22 cellular contexts compared by ENCODE assay signal in genomic region chr16:1548727-1549126, GRCh38. TPM values are rescaled to one million over a fixed set of nuclear protein-coding genes. Genes with fewer than 3 reads are reported as not detected.
DNase-seq lines count a peak whose midpoint lies in the region; ATAC-seq and TF ChIP-seq lines count a peak whose summit lies in the region.
"Had no signal": no experiment of that assay in that cellular context is flagged by ENCODE, and none has a peak within 500 bp of the region (broad histone marks: within the 10 kb centered on the region; RNA-seq: fewer than 3 reads in every experiment).

No MANE protein-coding gene starts in this region.

- TF ChIP-seq POLR2A in gastroesophageal sphincter (IDR thresholded peaks at IDR 0.05): no peak
- no peak for TF ChIP-seq POLR2A in stomach (IDR thresholded peaks at IDR 0.05)

- no peaks in the 10 kb centered on the region for H3K9me3 Mint-ChIP-seq in activated naive CD8-positive, alpha-beta T cell treated with anti-CD3 and anti-CD28 coated beads for 36 hours
- no peaks in the 10 kb centered on the region for H3K9me3 Mint-ChIP-seq in activated CD8-positive, alpha-beta T cell treated with anti-CD3 and anti-CD28 coated beads, Interleukin-2, amount 10 ng/mL, durations not matched to agents 7 days and 5 days (ENCODE audit: insufficient read depth)
- no peaks in the 10 kb centered on the region for H3K9me3 Mint-ChIP-seq in activated CD8-positive, alpha-beta memory T cell treated with anti-CD3 and anti-CD28 coated beads, Interleukin-2, amount 10 ng/mL, durations not matched to agents 7 days and 5 days (ENCODE audit: low read depth)
- H3K9me3 Mint-ChIP-seq: activated naive CD8-positive, alpha-beta T cell treated with anti-CD3 and anti-CD28 coated beads, Interleukin-2, amount 10 ng/mL, durations not matched to agents 7 days and 5 days; GM23338; naive thymus-derived CD8-positive, alpha-beta T cell; T-helper 1 cell treated with Interleukin-12 subunit alpha and Interleukin-12 subunit beta and Interleukin-4 antibody, amounts not matched to agents 30 μg/mL and 1 μg/mL, for 36 hours had no signal

- H3K27ac ChIP-seq in gastroesophageal sphincter: peak overlapping the region in 3 of 4 donors; percentile 88 to 92 (median 90)
- peak overlapping the region in 4 of 5 donors; percentile 25 to 88 (median 57) for H3K27ac ChIP-seq in stomach
- H3K27ac ChIP-seq: BLaER1 treated with 17β-estradiol and CSF1 and Interleukin-3, amounts not matched to agents 10 nM and 100 nM; hepatocyte had no signal

- POLR2A ChIA-PET in activated CD8-positive, alpha-beta T cell treated with anti-CD3 and anti-CD28 coated beads, Interleukin-2, amount 10 ng/mL, durations not matched to agents 7 days and 5 days (lab: Charles Lee): no interaction called here

- WGBS in gastroesophageal sphincter (ENCODE audit: low coverage in 1 of 2), 2 donors: 69 to 80% methylated on average over 10 to 12 of the region's 23 CpGs
- WGBS in stomach, 5 donors: 84 to 91% (median 91%) methylated on average over 17 to 23 of the region's 23 CpGs

- H3K36me3 ChIP-seq in gastroesophageal sphincter (peaks cover 0 to 66% of the 10 kb centered on the region in 2 donors), stomach (peaks cover 3 to 71% (median 51%) of the 10 kb centered on the region in 4 donors)

- TF ChIP-seq EP300 in gastroesophageal sphincter (IDR thresholded peaks at IDR 0.05) (no peak), stomach (IDR thresholded peaks at IDR 0.05) (no peak)

- ATAC-seq in gastroesophageal sphincter: no peak
- ATAC-seq in activated CD8-positive, alpha-beta T cell treated with anti-CD3 and anti-CD28 coated beads, Interleukin-2, amount 10 ng/mL, durations not matched to agents 7 days and 5 days: no peak
- no peak for ATAC-seq in activated CD8-positive, alpha-beta memory T cell treated with anti-CD3 and anti-CD28 coated beads, Interleukin-2, amount 10 ng/mL, durations not matched to agents 7 days and 5 days
- ATAC-seq: activated CD4-positive, CD25-positive, alpha-beta regulatory T cell treated with anti-CD3 and anti-CD28 coated beads, Interleukin-2, amount 50 U/mL, for 24 hours; GM23338; naive thymus-derived CD8-positive, alpha-beta T cell had no signal

- H3K27me3 ChIP-seq in gastroesophageal sphincter: no peaks in the 10 kb centered on the region
- H3K27me3 ChIP-seq in stomach: no peaks in the 10 kb centered on the region
- H3K27me3 ChIP-seq: BLaER1 treated with 17β-estradiol and CSF1 and Interleukin-3, amounts not matched to agents 10 nM and 100 nM; hepatocyte had no signal

- intact Hi-C loops in stomach (cut with DNase I; ENCODE audit: low total_unique reads): no loop called here

- no peaks in the 10 kb centered on the region for H3K27me3 Mint-ChIP-seq in activated naive CD8-positive, alpha-beta T cell treated with anti-CD3 and anti-CD28 coated beads for 36 hours
- H3K27me3 Mint-ChIP-seq in activated CD8-positive, alpha-beta T cell treated with anti-CD3 and anti-CD28 coated beads, Interleukin-2, amount 10 ng/mL, durations not matched to agents 7 days and 5 days (ENCODE audit: low read depth): no peaks in the 10 kb centered on the region
- no peaks in the 10 kb centered on the region for H3K27me3 Mint-ChIP-seq in activated CD8-positive, alpha-beta memory T cell treated with anti-CD3 and anti-CD28 coated beads, Interleukin-2, amount 10 ng/mL, durations not matched to agents 7 days and 5 days
- H3K27me3 Mint-ChIP-seq: activated naive CD8-positive, alpha-beta T cell treated with anti-CD3 and anti-CD28 coated beads, Interleukin-2, amount 10 ng/mL, durations not matched to agents 7 days and 5 days; naive thymus-derived CD8-positive, alpha-beta T cell had no signal

- no peak for TF ChIP-seq CTCF in LNCaP clone FGC (IDR thresholded peaks at IDR 0.05; ENCODE audit: control insufficient read depth, extremely low read depth, insufficient read depth)
- no peak for TF ChIP-seq CTCF in gastroesophageal sphincter (IDR thresholded peaks at IDR 0.05)
- TF ChIP-seq CTCF in stomach (IDR thresholded peaks at IDR 0.05): no peak

- no peak overlapping the region for H3K4me3 Mint-ChIP-seq in activated naive CD8-positive, alpha-beta T cell treated with anti-CD3 and anti-CD28 coated beads for 36 hours
- H3K4me3 Mint-ChIP-seq in activated CD8-positive, alpha-beta T cell treated with anti-CD3 and anti-CD28 coated beads, Interleukin-2, amount 10 ng/mL, durations not matched to agents 7 days and 5 days: no peak overlapping the region
- H3K4me3 Mint-ChIP-seq in activated CD8-positive, alpha-beta memory T cell treated with anti-CD3 and anti-CD28 coated beads, Interleukin-2, amount 10 ng/mL, durations not matched to agents 7 days and 5 days: no peak overlapping the region
- H3K4me3 Mint-ChIP-seq: activated naive CD8-positive, alpha-beta T cell treated with anti-CD3 and anti-CD28 coated beads, Interleukin-2, amount 10 ng/mL, durations not matched to agents 7 days and 5 days; GM23338; T-helper 1 cell treated with Interleukin-12 subunit alpha and Interleukin-12 subunit beta and Interleukin-4 antibody, amounts not matched to agents 30 μg/mL and 1 μg/mL, for 36 hours had no signal

- peak overlapping the region; percentile 77 for H3K27ac Mint-ChIP-seq in activated naive CD8-positive, alpha-beta T cell treated with anti-CD3 and anti-CD28 coated beads for 36 hours
- no peak overlapping the region for H3K27ac Mint-ChIP-seq in activated CD8-positive, alpha-beta T cell treated with anti-CD3 and anti-CD28 coated beads, Interleukin-2, amount 10 ng/mL, durations not matched to agents 7 days and 5 days
- no peak overlapping the region for H3K27ac Mint-ChIP-seq in activated CD8-positive, alpha-beta memory T cell treated with anti-CD3 and anti-CD28 coated beads, Interleukin-2, amount 10 ng/mL, durations not matched to agents 7 days and 5 days
- H3K27ac Mint-ChIP-seq: activated naive CD8-positive, alpha-beta T cell treated with anti-CD3 and anti-CD28 coated beads, Interleukin-2, amount 10 ng/mL, durations not matched to agents 7 days and 5 days; GM23338; T-helper 1 cell treated with Interleukin-12 subunit alpha and Interleukin-12 subunit beta and Interleukin-4 antibody, amounts not matched to agents 30 μg/mL and 1 μg/mL, for 36 hours had no signal

- H3K4me1 Mint-ChIP-seq in activated naive CD8-positive, alpha-beta T cell treated with anti-CD3 and anti-CD28 coated beads for 36 hours: peaks cover 42% of the 10 kb centered on the region
- peaks cover 18% of the 10 kb centered on the region for H3K4me1 Mint-ChIP-seq in activated CD8-positive, alpha-beta T cell treated with anti-CD3 and anti-CD28 coated beads, Interleukin-2, amount 10 ng/mL, durations not matched to agents 7 days and 5 days (ENCODE audit: low read depth)
- H3K4me1 Mint-ChIP-seq in activated CD8-positive, alpha-beta memory T cell treated with anti-CD3 and anti-CD28 coated beads, Interleukin-2, amount 10 ng/mL, durations not matched to agents 7 days and 5 days: peaks cover 23% of the 10 kb centered on the region

- DNase-seq in LNCaP clone FGC (ENCODE audit: low read depth) (peak; percentile 34), stomach (no peak), NCI-H748 (lab: John Stamatoyannopoulos, UW; ENCODE audit: unreplicated experiment) (no peak), NOMO-1 treated with DMSO at 0.1 percent for 48 hours (lab: John Stamatoyannopoulos, UW; ENCODE audit: unreplicated experiment) (no peak)
- DNase-seq in activated naive CD8-positive, alpha-beta T cell treated with anti-CD3 and anti-CD28 coated beads for 36 hours: no peak
- no peak for DNase-seq in activated CD8-positive, alpha-beta T cell treated with anti-CD3 and anti-CD28 coated beads, Interleukin-2, amount 10 ng/mL, durations not matched to agents 7 days and 5 days
- DNase-seq in activated CD8-positive, alpha-beta memory T cell treated with anti-CD3 and anti-CD28 coated beads, Interleukin-2, amount 10 ng/mL, durations not matched to agents 7 days and 5 days: no peak
- DNase-seq: activated CD8-positive, alpha-beta memory T cell treated with anti-CD3 and anti-CD28 coated beads, Interleukin-2, amount 50 U/mL, for 4 hours; activated naive CD8-positive, alpha-beta T cell treated with anti-CD3 and anti-CD28 coated beads, Interleukin-2, amount 10 ng/mL, durations not matched to agents 7 days and 5 days; DND-41; erythroblast; naive thymus-derived CD8-positive, alpha-beta T cell; NCI-H2029; NCI-H69; stimulated activated CD4-positive, alpha-beta T cell treated with anti-CD3 and anti-CD28 coated beads, Interleukin-2, amount 100 ng/mL, for 48 hours had no signal

- H3K9me3 ChIP-seq in gastroesophageal sphincter (no peaks in the 10 kb centered on the region), stomach (no peaks in the 10 kb centered on the region)
- H3K9me3 ChIP-seq: BLaER1 treated with 17β-estradiol and CSF1 and Interleukin-3, amounts not matched to agents 10 nM and 100 nM had no signal

- H3K36me3 Mint-ChIP-seq in activated naive CD8-positive, alpha-beta T cell treated with anti-CD3 and anti-CD28 coated beads for 36 hours: peaks cover 13% of the 10 kb centered on the region
- peaks cover 38% of the 10 kb centered on the region for H3K36me3 Mint-ChIP-seq in activated CD8-positive, alpha-beta T cell treated with anti-CD3 and anti-CD28 coated beads, Interleukin-2, amount 10 ng/mL, durations not matched to agents 7 days and 5 days (ENCODE audit: low read depth)
- peaks cover 10% of the 10 kb centered on the region for H3K36me3 Mint-ChIP-seq in activated CD8-positive, alpha-beta memory T cell treated with anti-CD3 and anti-CD28 coated beads, Interleukin-2, amount 10 ng/mL, durations not matched to agents 7 days and 5 days

- CTCF ChIA-PET in activated CD8-positive, alpha-beta T cell treated with anti-CD3 and anti-CD28 coated beads, Interleukin-2, amount 10 ng/mL, durations not matched to agents 7 days and 5 days (lab: Charles Lee): interaction anchor here (0.9 kb wide), 1 partner anchor 10 kb away, joined by 3 read pairs; no protein-coding TSS in a partner anchor
- CTCF ChIA-PET in activated CD8-positive, alpha-beta memory T cell treated with anti-CD3 and anti-CD28 coated beads, Interleukin-2, amount 10 ng/mL, durations not matched to agents 7 days and 5 days (lab: Charles Lee): no interaction called here

- H3K4me1 ChIP-seq in gastroesophageal sphincter: peaks cover 3 to 98% (median 53%) of the 10 kb centered on the region in 3 donors
- H3K4me1 ChIP-seq in stomach: peaks cover 32 to 67% (median 52%) of the 10 kb centered on the region in 4 donors

- H3K4me3 ChIP-seq in LNCaP clone FGC (ENCODE audit: low read depth, low read length) (no peak overlapping the region), gastroesophageal sphincter (no peak overlapping the region), stomach (no peak overlapping the region)
- H3K4me3 ChIP-seq: BLaER1 treated with 17β-estradiol and CSF1 and Interleukin-3, amounts not matched to agents 10 nM and 100 nM; GM23338; hepatocyte had no signal

RNA-seq across cellular contexts. Expression of gene TMEM204, which starts 15.3 kb away (rescaled TPM):
- total RNA-seq in activated naive CD8-positive, alpha-beta T cell treated with anti-CD3 and anti-CD28 coated beads for 36 hours: 10 to 100 TPM; 21.2 to 23.7 TPM
- total RNA-seq in gastroesophageal sphincter: 10 to 100 TPM; 28.6 to 48.2 (median 36.6) TPM
- 10 to 100 TPM in 3 of 5 donors, 1 to 10 TPM in 2; 2.7 to 45.8 (median 15.2) TPM for total RNA-seq in stomach
- 10 to 100 TPM; 10.2 to 20.5 (median 19.9) TPM for polyA plus RNA-seq in stomach
- 10 to 100 TPM; 35.1 to 35.6 TPM for total RNA-seq in activated CD8-positive, alpha-beta T cell treated with anti-CD3 and anti-CD28 coated beads, Interleukin-2, amount 10 ng/mL, durations not matched to agents 7 days and 5 days
- 10 to 100 TPM; 34.7 to 37.1 TPM for total RNA-seq in activated CD8-positive, alpha-beta memory T cell treated with anti-CD3 and anti-CD28 coated beads, Interleukin-2, amount 10 ng/mL, durations not matched to agents 7 days and 5 days
- total RNA-seq: RPMI7951 had no signal

RNA-seq across cellular contexts. Expression of gene TELO2, which starts 55.6 kb away (rescaled TPM):
- total RNA-seq in activated naive CD8-positive, alpha-beta T cell treated with anti-CD3 and anti-CD28 coated beads for 36 hours: 10 to 100 TPM; 82.5 to 82.9 TPM
- total RNA-seq in gastroesophageal sphincter: 10 to 100 TPM; 10.9 to 33.9 (median 20.8) TPM
- total RNA-seq in stomach: 100 to 1,000 TPM in 2 of 5 donors, 10 to 100 TPM in 3; 23.5 to 107 (median 29.8) TPM
- 10 to 100 TPM; 12.4 to 53.6 (median 34.4) TPM for polyA plus RNA-seq in stomach
- total RNA-seq in activated CD8-positive, alpha-beta T cell treated with anti-CD3 and anti-CD28 coated beads, Interleukin-2, amount 10 ng/mL, durations not matched to agents 7 days and 5 days: 10 to 100 TPM; 70.1 to 73.3 TPM
- 10 to 100 TPM; 60.7 to 63.8 TPM for total RNA-seq in activated CD8-positive, alpha-beta memory T cell treated with anti-CD3 and anti-CD28 coated beads, Interleukin-2, amount 10 ng/mL, durations not matched to agents 7 days and 5 days

RNA-seq across cellular contexts. Expression of gene PTX4, which starts 60.0 kb away (rescaled TPM):
- not detected for total RNA-seq in activated naive CD8-positive, alpha-beta T cell treated with anti-CD3 and anti-CD28 coated beads for 36 hours
- under 1 TPM in 1 of 4 donors, not detected in 3; 0.40 TPM for total RNA-seq in gastroesophageal sphincter
- total RNA-seq in stomach: not detected
- not detected for polyA plus RNA-seq in stomach
- total RNA-seq in activated CD8-positive, alpha-beta T cell treated with anti-CD3 and anti-CD28 coated beads, Interleukin-2, amount 10 ng/mL, durations not matched to agents 7 days and 5 days: not detected
- not detected for total RNA-seq in activated CD8-positive, alpha-beta memory T cell treated with anti-CD3 and anti-CD28 coated beads, Interleukin-2, amount 10 ng/mL, durations not matched to agents 7 days and 5 days
- total RNA-seq: activated naive CD8-positive, alpha-beta T cell treated with anti-CD3 and anti-CD28 coated beads, Interleukin-2, amount 10 ng/mL, durations not matched to agents 7 days and 5 days; GM23338; hepatocyte; naive thymus-derived CD8-positive, alpha-beta T cell; RPMI7951 had no signal
- polyA plus RNA-seq: GM23338; hepatocyte; naive thymus-derived CD8-positive, alpha-beta T cell had no signal
